In the genomic region with DNA sequence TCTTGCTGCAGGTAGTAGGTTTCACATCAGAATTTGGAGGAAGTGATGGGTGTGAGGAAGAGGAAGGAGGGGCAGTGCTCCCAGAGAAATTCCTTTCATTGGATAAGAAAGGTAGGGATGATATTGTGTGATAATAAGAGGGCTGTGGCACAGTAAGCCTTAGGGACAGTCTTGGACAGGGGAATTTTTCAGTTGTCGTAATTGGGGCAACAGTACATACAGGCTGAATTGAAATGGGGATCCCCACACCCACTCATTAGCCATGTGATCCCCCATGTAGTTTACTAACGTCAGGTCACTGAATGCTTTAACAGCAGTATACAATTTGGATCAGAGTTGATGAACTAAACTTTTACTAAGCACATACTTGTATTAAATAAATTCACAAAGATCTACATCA, we compare ENCODE assay signal across 23 cellular contexts.
A peak's percentile ranks its signal among the peaks of the same experiment; 100 is the strongest.
DNase-seq lines count a peak whose midpoint lies in the region; ATAC-seq, FAIRE-seq and TF ChIP-seq lines count a peak whose summit lies in the region.
"Had no signal": no experiment of that assay in that cellular context is flagged by ENCODE, and none has a peak within 500 bp of the region (broad histone marks: within the 10 kb centered on the region; RNA-seq: fewer than 3 reads in every experiment).

No MANE protein-coding gene starts in this region.

- H3K4me2 ChIP-seq in GM12878 (ENCODE audit: control insufficient read depth, insufficient read depth) (0 out of 2 replicates have a peak overlapping the region, but pooled peaks have one; percentile 17), trophoblast cell (ENCODE audit: low read length) (no peak overlapping the region)
- H3K4me2 ChIP-seq: BLaER1 treated with 17β-estradiol and CSF1 and Interleukin-3, amounts not matched to agents 10 nM and 100 nM; KMS-11; SK-N-SH had no signal

- peak overlapping the region; percentile 65 for H3K4ac ChIP-seq in trophoblast cell (ENCODE audit: low read depth, low read length)

- H3K27ac ChIP-seq in GM12878 (ENCODE audit: control insufficient read depth, insufficient read depth) (no peak overlapping the region), trophoblast cell (ENCODE audit: low read depth, low read length) (no peak overlapping the region)
- H3K27ac ChIP-seq: BLaER1 treated with 17β-estradiol and CSF1 and Interleukin-3, amounts not matched to agents 10 nM and 100 nM; HL-60 had no signal

- RAD21 ChIA-PET in GM12878 (lab: Charles Lee; ENCODE audit: unreplicated experiment), result interaction anchor here (1.3 kb wide), 1 partner anchor 74 kb away, joined by 3 read pairs; no protein-coding TSS in a partner anchor

- peaks cover 13% of the 10 kb centered on the region; the same call in 1 of the 2 replicates for H3K4me1 ChIP-seq in GM12878 (ENCODE audit: control insufficient read depth, insufficient read depth, low read length)
- H3K4me1 ChIP-seq in trophoblast cell (ENCODE audit: control insufficient read depth in 1 of 2, insufficient read depth in 2 of 2, low read length in 2 of 2), result peaks cover 5 to 11% of the 10 kb centered on the region in 2 experiments

- 5% methylated on average over 2 of the region's 2 CpGs for WGBS in GM12878 (ENCODE audit: insufficient coverage, insufficient replicate concordance, low lambda C conversion rate, missing lambda C conversion rate)
- no CpG with 5 or more reads among the region's 2 CpGs for WGBS in trophoblast cell (ENCODE audit: extremely low coverage, insufficient coverage, insufficient read length)

- H2AFZ ChIP-seq in GM12878 (ENCODE audit: control insufficient read depth, low read depth, low read length) (no peak overlapping the region), trophoblast cell (ENCODE audit: insufficient read depth, low read length, poor library complexity) (no peak overlapping the region)

- H2BK120ac ChIP-seq in trophoblast cell (ENCODE audit: insufficient read depth, low read length, poor library complexity), result no peak overlapping the region

- in situ Hi-C loops in GM12878 (cut with MboI), result no loop called here

- H4K12ac ChIP-seq in trophoblast cell (ENCODE audit: low read depth, low read length), result no peak overlapping the region

- no peak overlapping the region for H3K23ac ChIP-seq in trophoblast cell (ENCODE audit: low read length)

- H3K18ac ChIP-seq in trophoblast cell (ENCODE audit: low read length), result no peak overlapping the region

- H4K20me1 ChIP-seq in GM12878 (ENCODE audit: control insufficient read depth, insufficient read depth), result no peaks in the 10 kb centered on the region; the same call in 1 of the 2 replicates

- H2BK12ac ChIP-seq in trophoblast cell (ENCODE audit: low read length), result no peak overlapping the region

- H2AK5ac ChIP-seq in trophoblast cell (ENCODE audit: low read length), result no peak overlapping the region

- DNase-seq in GM12878 (ENCODE audit: low read depth, low spot score), result no peak
- DNase-seq in trophoblast cell, result no peak
- DNase-seq in stimulated activated CD4-positive, alpha-beta T cell treated with anti-CD3 and anti-CD28 coated beads, Interleukin-2, amount 100 ng/mL, for 24 hours, result no peak
- DNase-seq: CD4-positive, alpha-beta T cell; DMS53; NCI-H1092 treated with DMSO at 0.1 percent for 48 hours; NCI-H1436 treated with DMSO at 0.1 percent for 48 hours; NCI-H187 treated with DMSO at 0.1 percent for 48 hours; NCI-H524; NCI-H774; SK-N-SH had no signal

- H3K9me3 ChIP-seq in GM12878 (replicated peaks; ENCODE audit: control insufficient read depth, insufficient read depth, low read length), result no peaks in the 10 kb centered on the region
- H3K9me3 ChIP-seq in trophoblast cell (ENCODE audit: insufficient read depth, low read depth, low read length), result no peaks in the 10 kb centered on the region
- H3K9me3 ChIP-seq: BLaER1 treated with 17β-estradiol and CSF1 and Interleukin-3, amounts not matched to agents 10 nM and 100 nM; SK-N-SH had no signal

- no TSS peak for BruUV-seq in GM12878 (replicated peaks; lab: Mats Ljungman, UMichigan)

- peak; percentile 47 for ATAC-seq in GM18502 (IDR thresholded peaks at IDR 0.05; ENCODE audit: poor library complexity, unreplicated experiment)
- ATAC-seq in GM21717 (IDR thresholded peaks at IDR 0.05; ENCODE audit: unreplicated experiment), result peak; percentile 53
- peak; percentile 93 for ATAC-seq in GM12878
- ATAC-seq in HG03354 (IDR thresholded peaks at IDR 0.05; ENCODE audit: poor library complexity, severe bottlenecking, unreplicated experiment), result no peak
- no peak for ATAC-seq in HG03378 (IDR thresholded peaks at IDR 0.05; ENCODE audit: unreplicated experiment)
- ATAC-seq in HG03280 (IDR thresholded peaks at IDR 0.05; ENCODE audit: unreplicated experiment), result no peak

- H3K4me3 ChIP-seq in GM12878 (no peak overlapping the region), trophoblast cell (ENCODE audit: low read depth, low read length) (no peak overlapping the region)
- H3K4me3 ChIP-seq: BLaER1 treated with 17β-estradiol and CSF1 and Interleukin-3, amounts not matched to agents 10 nM and 100 nM had no signal

- peaks cover 11% of the 10 kb centered on the region for H3K79me2 ChIP-seq in GM12878 (ENCODE audit: control insufficient read depth, insufficient read depth, low read length)
- H3K79me2 ChIP-seq in trophoblast cell (ENCODE audit: control insufficient read depth, insufficient read depth, low read length, poor library complexity), result peaks cover 5% of the 10 kb centered on the region

- no peak overlapping the region for H4K8ac ChIP-seq in trophoblast cell (ENCODE audit: low read depth, low read length)

- H3K36me3 ChIP-seq in GM12878 (ENCODE audit: control insufficient read depth in 2 of 2, insufficient read depth in 2 of 2, low read length in 1 of 2) (no peaks in the 10 kb centered on the region), trophoblast cell (ENCODE audit: control insufficient read depth in 1 of 2, insufficient read depth in 2 of 2, low read length in 2 of 2) (peaks cover 0 to 2% of the 10 kb centered on the region in 2 experiments)

- intact Hi-C loops in GM12878 (cut with micrococcal nuclease; ENCODE audit: unreplicated experiment), result no loop called here

- no peak overlapping the region for H4K91ac ChIP-seq in trophoblast cell (ENCODE audit: low read depth, low read length)

- TF ChIP-seq RAD21 in GM12878 (IDR thresholded peaks at IDR 0.05; ENCODE audit: insufficient read depth, low read depth, low read length), result no peak

- no peak overlapping the region for H3K14ac ChIP-seq in trophoblast cell (ENCODE audit: low read length)

- TF ChIP-seq EP300 in GM12878 (IDR thresholded peaks at IDR 0.05; ENCODE audit: borderline replicate concordance in 1 of 2, control insufficient read depth in 1 of 2, low read depth in 2 of 2, low read length in 2 of 2), result peak in 1 of 2 experiments; percentile 42; a peak in 1 of 4 replicates

- no peak for TF ChIP-seq POLR2A in GM12878 (IDR thresholded peaks at IDR 0.05; ENCODE audit: low read depth, low read length)

- CTCF ChIA-PET in GM12878 (lab: Yijun Ruan, JAX), result interaction anchor here (0.9 to 1.6 kb wide), 2 partner anchors 9 to 114 kb away, joined by 3 read pairs; no protein-coding TSS in a partner anchor

- TF ChIP-seq CTCF in GM12878 (IDR thresholded peaks at IDR 0.05 in 2 of 3, conservative IDR thresholded peaks at IDR 0.05 in 1 of 3; ENCODE audit: control insufficient read depth in 2 of 3, extremely low read depth in 1 of 3, insufficient read depth in 1 of 3, low read depth in 3 of 3, low read length in 3 of 3), result no peak

- H3K9ac ChIP-seq in GM12878 (ENCODE audit: control insufficient read depth, insufficient read depth, low read length), result no peak overlapping the region
- H3K9ac ChIP-seq in trophoblast cell (ENCODE audit: low read length), result no peak overlapping the region
- H3K9ac ChIP-seq: BLaER1 treated with 17β-estradiol and CSF1 and Interleukin-3, amounts not matched to agents 10 nM and 100 nM; KMS-11; SK-N-SH had no signal

- FAIRE-seq in GM12878 (lab: Jason Lieb, UNC), result no peak
- FAIRE-seq: A204.1, D721Med, H54, RCC 7860 had no signal

- H3K27me3 ChIP-seq in GM12878 (replicated peaks in 1 of 2; ENCODE audit: control insufficient read depth in 2 of 2, insufficient read depth in 2 of 2, low read length in 1 of 2), result no peaks in the 10 kb centered on the region
- no peaks in the 10 kb centered on the region for H3K27me3 ChIP-seq in trophoblast cell (ENCODE audit: insufficient read depth, low read length)
- H3K27me3 ChIP-seq: BLaER1 treated with 17β-estradiol and CSF1 and Interleukin-3, amounts not matched to agents 10 nM and 100 nM had no signal

- H3K79me1 ChIP-seq in trophoblast cell (ENCODE audit: low read length), result no peaks in the 10 kb centered on the region

- SMC1A ChIA-PET in GM12878 (lab: Charles Lee; ENCODE audit: uncharacterized antibody, unreplicated experiment), result interaction anchor here (1.0 to 1.5 kb wide), 3 partner anchors 9 to 42 kb away, joined by 3 to 7 read pairs (median 4); no protein-coding TSS in a partner anchor

- POLR2A ChIA-PET in GM12878 (lab: Charles Lee), result no interaction called here

- H2BK5ac ChIP-seq in trophoblast cell (ENCODE audit: low read depth, low read length, poor library complexity), result no peak overlapping the region

TF ChIP-seq in GM12878, 131 proteins besides CTCF, POLR2A, EP300 and RAD21 (continues in another document):
- peak; percentile 51 to 55 for TF ChIP-seq IKZF2 (IDR thresholded peaks at IDR 0.05)
- no peak for TF ChIP-seq NR2F1 (conservative IDR thresholded peaks at IDR 0.05)
- TF ChIP-seq RCOR1 (conservative IDR thresholded peaks at IDR 0.05; ENCODE audit: low read depth, low read length), result no peak
- no peak for TF ChIP-seq MEF2B (IDR thresholded peaks at IDR 0.05; ENCODE audit: partially characterized antibody, poor library complexity, severe bottlenecking)
- TF ChIP-seq, protein P1, sequence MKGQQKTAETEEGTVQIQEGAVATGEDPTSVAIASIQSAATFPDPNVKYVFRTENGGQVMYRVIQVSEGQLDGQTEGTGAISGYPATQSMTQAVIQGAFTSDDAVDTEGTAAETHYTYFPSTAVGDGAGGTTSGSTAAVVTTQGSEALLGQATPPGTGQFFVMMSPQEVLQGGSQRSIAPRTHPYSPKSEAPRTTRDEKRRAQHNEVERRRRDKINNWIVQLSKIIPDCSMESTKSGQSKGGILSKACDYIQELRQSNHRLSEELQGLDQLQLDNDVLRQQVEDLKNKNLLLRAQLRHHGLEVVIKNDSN (IDR thresholded peaks at IDR 0.05; ENCODE audit: borderline replicate concordance, extremely low read length, insufficient read depth, low read depth, low read length), result peak; percentile 7
- TF ChIP-seq, protein P2, sequence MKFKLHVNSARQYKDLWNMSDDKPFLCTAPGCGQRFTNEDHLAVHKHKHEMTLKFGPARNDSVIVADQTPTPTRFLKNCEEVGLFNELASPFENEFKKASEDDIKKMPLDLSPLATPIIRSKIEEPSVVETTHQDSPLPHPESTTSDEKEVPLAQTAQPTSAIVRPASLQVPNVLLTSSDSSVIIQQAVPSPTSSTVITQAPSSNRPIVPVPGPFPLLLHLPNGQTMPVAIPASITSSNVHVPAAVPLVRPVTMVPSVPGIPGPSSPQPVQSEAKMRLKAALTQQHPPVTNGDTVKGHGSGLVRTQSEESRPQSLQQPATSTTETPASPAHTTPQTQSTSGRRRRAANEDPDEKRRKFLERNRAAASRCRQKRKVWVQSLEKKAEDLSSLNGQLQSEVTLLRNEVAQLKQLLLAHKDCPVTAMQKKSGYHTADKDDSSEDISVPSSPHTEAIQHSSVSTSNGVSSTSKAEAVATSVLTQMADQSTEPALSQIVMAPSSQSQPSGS (IDR thresholded peaks at IDR 0.05; ENCODE audit: low read length), result no peak

Comparison
In these comparisons a context has a peak if more than half of its experiments do, and no peak if none do; other contexts are left out.
1. ATAC-seq: peak in GM18502 (single experiment), GM21717 (single experiment) and GM12878 (single experiment); none in HG03354 (single experiment), HG03378 (single experiment) and HG03280 (single experiment).